8 cellular contexts compared by ENCODE assay signal in the genomic region with DNA sequence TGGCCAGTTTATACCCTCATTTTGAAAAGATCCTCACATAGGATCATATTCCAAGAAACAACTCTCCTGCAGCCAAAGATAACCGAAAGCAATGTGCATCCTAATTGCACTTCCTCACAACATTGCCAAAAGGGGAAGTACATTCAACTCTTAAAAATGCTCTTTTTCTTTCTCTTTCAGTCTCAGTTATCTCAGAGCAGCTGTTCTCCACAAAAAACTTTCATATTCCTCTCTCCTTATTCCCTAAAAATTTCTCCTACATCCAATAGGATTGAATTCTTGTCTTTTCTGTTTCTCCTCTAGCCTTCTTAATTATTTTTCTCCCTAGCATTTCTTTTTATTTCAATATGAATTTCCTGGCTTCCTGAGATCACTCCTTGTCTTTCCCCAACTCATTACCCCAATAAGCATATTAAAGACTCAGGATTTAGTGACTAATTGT. TPM values are rescaled to one million over a fixed set of nuclear protein-coding genes. Genes with fewer than 3 reads are reported as not detected.
DNase-seq lines count a peak whose midpoint lies in the region; ATAC-seq, FAIRE-seq and TF ChIP-seq lines count a peak whose summit lies in the region.

No MANE protein-coding gene starts in this region.

- H3K4me3 Mint-ChIP-seq in nephron progenitor cell, result no peak overlapping the region

- H3K27ac Mint-ChIP-seq in nephron progenitor cell, result no peak overlapping the region

- peaks cover 24% of the 10 kb centered on the region for H3K4me1 ChIP-seq in keratinocyte (ENCODE audit: control insufficient read depth, extremely low read depth, insufficient read depth, low read length)

- H3K9me3 ChIP-seq in keratinocyte (ENCODE audit: control insufficient read depth, low read depth, low read length), result no peaks in the 10 kb centered on the region

- no peaks in the 10 kb centered on the region for H3K79me2 ChIP-seq in keratinocyte (ENCODE audit: control insufficient read depth, insufficient read depth, low read length)

- no peak overlapping the region for H3K4me2 ChIP-seq in keratinocyte (ENCODE audit: control insufficient read depth, extremely low read depth, insufficient read depth, low read depth, low read length)

- TF ChIP-seq CTCF in keratinocyte (optimal IDR thresholded peaks at IDR 0.05 in 1 of 3, IDR thresholded peaks at IDR 0.05 in 1 of 3, conservative IDR thresholded peaks at IDR 0.05 in 1 of 3; ENCODE audit: extremely low read depth in 1 of 3, insufficient read depth in 2 of 3, low read length in 3 of 3) (no peak), nephron progenitor cell (IDR thresholded peaks at IDR 0.05) (no peak)

- no peaks in the 10 kb centered on the region for H3K27me3 Mint-ChIP-seq in nephron progenitor cell (ENCODE audit: low read depth, poor library complexity)

- H3K4me3 ChIP-seq in keratinocyte (ENCODE audit: control insufficient read depth in 2 of 3, extremely low read depth in 1 of 3, insufficient read depth in 2 of 3, low read depth in 1 of 3, low read length in 3 of 3), result no peak overlapping the region

- no peaks in the 10 kb centered on the region for H3K36me3 ChIP-seq in keratinocyte (ENCODE audit: control insufficient read depth in 2 of 2, extremely low read depth in 1 of 2, insufficient read depth in 2 of 2, low read length in 2 of 2)

- peaks cover 6% of the 10 kb centered on the region for H3K36me3 Mint-ChIP-seq in nephron progenitor cell (ENCODE audit: low read depth)

- dilution Hi-C loops in keratinocyte (cut with MboI; ENCODE audit: extremely low pct_ligation_motif_present, low sequenced_read_pairs), result no loop called here

- no peaks in the 10 kb centered on the region for H4K20me1 ChIP-seq in keratinocyte (ENCODE audit: control insufficient read depth, extremely low read depth, insufficient read depth, low read length)

- peak; percentile 67 for ATAC-seq in GM18907 (IDR thresholded peaks at IDR 0.05; ENCODE audit: unreplicated experiment)
- ATAC-seq in HG02763 (IDR thresholded peaks at IDR 0.05; ENCODE audit: unreplicated experiment), result peak; percentile 74

- H3K27ac ChIP-seq in keratinocyte (ENCODE audit: control insufficient read depth, insufficient read depth, low read length), result no peak overlapping the region

- no peaks in the 10 kb centered on the region for H3K9me3 Mint-ChIP-seq in nephron progenitor cell

- no peak overlapping the region for H3K9ac ChIP-seq in keratinocyte (ENCODE audit: control insufficient read depth, extremely low read depth, insufficient read depth, low read length)

- DNase-seq in NCI-H446 treated with DMSO at 0.1 percent for 48 hours (lab: John Stamatoyannopoulos, UW) (peak; percentile 64), keratinocyte (ENCODE audit: low read depth, low spot score) (no peak), DMS 273 (lab: John Stamatoyannopoulos, UW; ENCODE audit: unreplicated experiment) (no peak), NCI-H2029 (lab: John Stamatoyannopoulos, UW) (no peak), nephron progenitor cell (no peak)
- no peak for DNase-seq in NK-92 treated with Interleukin-12 subunit alpha and Interleukin-12 subunit beta, amount 100 ng/mL, for 24 hours (lab: John Stamatoyannopoulos, UW)

- FAIRE-seq in keratinocyte (lab: Jason Lieb, UNC), result no peak

- peak overlapping the region; percentile 54 for H2AFZ ChIP-seq in keratinocyte (ENCODE audit: control insufficient read depth, low read length)

- no peaks in the 10 kb centered on the region for H3K27me3 ChIP-seq in keratinocyte (ENCODE audit: control insufficient read depth, extremely low read depth, insufficient read depth, low read length)

- H3K4me1 Mint-ChIP-seq in nephron progenitor cell, result no peaks in the 10 kb centered on the region

- H3K9me1 ChIP-seq in keratinocyte (ENCODE audit: control insufficient read depth, extremely low read depth, insufficient read depth, low read length), result no peaks in the 10 kb centered on the region

RNA-seq across cellular contexts. Expression of gene VRK2, which starts 7.4 kb away (rescaled TPM):
- polyA plus RNA-seq in keratinocyte, result 16.8 to 27.6 TPM (median 24.3 TPM) in 3 replicates
- 25.9 TPM for polyA plus RNA-seq in keratinocyte (2011; ENCODE audit: low read depth)
- polyA plus RNA-seq in keratinocyte (2011; cell fraction: cytosol; rRNA removed), result 18.0 and 28.3 TPM in 2 replicates
- 14.1 and 18.8 TPM in 2 replicates for polyA plus RNA-seq in keratinocyte (2011; cell fraction: nucleus; rRNA removed)
- 17.0 and 23.2 TPM in 2 replicates for polyA plus RNA-seq in keratinocyte (2012; ENCODE audit: low replicate concordance)
- polyA minus RNA-seq in keratinocyte, result 5.1 to 16.2 TPM (median 9.6 TPM) in 3 replicates
- polyA minus RNA-seq in keratinocyte (2011; cell fraction: cytosol; rRNA and poly(A)+ RNA removed), result 15.0 TPM
- 9.5 and 13.2 TPM in 2 replicates for polyA minus RNA-seq in keratinocyte (2011; cell fraction: nucleus; rRNA and poly(A)+ RNA removed)
